Comparison of ENCODE assay signal across 29 cellular contexts in the genomic region with DNA sequence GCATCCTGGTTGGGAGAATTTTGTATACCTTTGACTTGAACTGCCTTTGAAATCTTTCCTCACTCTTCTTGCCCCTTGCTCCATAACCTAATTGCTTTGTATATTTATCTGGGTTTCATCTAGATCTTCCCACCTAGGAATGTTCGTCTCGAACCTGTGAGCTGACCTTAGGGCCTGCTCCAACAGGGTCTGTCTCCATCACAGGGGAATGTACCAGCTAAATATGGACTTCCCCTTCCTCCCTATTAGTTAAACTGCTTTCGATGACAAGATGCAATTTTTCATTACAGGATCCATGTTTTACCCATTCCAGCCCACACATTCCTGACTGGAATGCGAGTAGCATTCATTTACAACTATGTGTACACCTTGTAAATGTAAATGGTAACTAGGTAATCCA.
"Had no signal": no experiment of that assay in that cellular context is flagged by ENCODE, and none has a peak within 500 bp of the region (broad histone marks: within the 10 kb centered on the region; RNA-seq: fewer than 3 reads in every experiment).

No MANE protein-coding gene starts in this region.

- ATAC-seq: naive thymus-derived CD4-positive, alpha-beta T cell; natural killer cell; psoas muscle; right cardiac atrium; right lobe of liver; stimulated activated effector memory CD8-positive, alpha-beta T cell treated with anti-CD3 and anti-CD28 coated beads, Interleukin-12 subunit alpha, Interleukin-12 subunit beta, amount 100 ng/mL, for 72 hours; stimulated activated naive CD8-positive, alpha-beta T cell treated with anti-CD3 and anti-CD28 coated beads, Interleukin-15, amount 100 ng/mL, for 72 hours; stimulated activated naive CD8-positive, alpha-beta T cell treated with anti-CD3 and anti-CD28 coated beads, Interleukin-15, Interleukin-2, amounts not matched to agents 100 U/mL and 50 U/mL, for 24 hours had no signal

- H3K9ac ChIP-seq: neural progenitor cell, parathyroid adenoma had no signal

- H3K27ac ChIP-seq: neural progenitor cell, ovary, parathyroid adenoma, psoas muscle, right lobe of liver, sigmoid colon, suprapubic skin, testis, tibial artery, transverse colon, upper lobe of left lung, vagina had no signal

- DNase-seq: naive thymus-derived CD4-positive, alpha-beta T cell; natural killer cell; occipital lobe; ovary; posterior cingulate gyrus; psoas muscle; right cardiac atrium; right lobe of liver; sigmoid colon; small intestine; stimulated activated CD4-positive, alpha-beta T cell treated with anti-CD3 and anti-CD28 coated beads, Interleukin-15, amount 100 ng/mL, for 24 hours; stimulated activated CD4-positive, alpha-beta T cell treated with anti-CD3 and anti-CD28 coated beads, Interleukin-2, amount 100 ng/mL, for 24 hours; stimulated activated CD4-positive, alpha-beta T cell treated with anti-CD3 and anti-CD28 coated beads, Interleukin-2, amount 100 ng/mL, for 48 hours; stimulated activated CD4-positive, alpha-beta T cell treated with anti-CD3 and anti-CD28 coated beads, Interleukin-4, amount 100 ng/mL, for 24 hours; stimulated activated naive CD4-positive, alpha-beta T cell; stimulated activated naive CD8-positive, alpha-beta T cell treated with anti-CD3 and anti-CD28 coated beads, Interleukin-15, amount 100 ng/mL, for 72 hours; stimulated activated naive CD8-positive, alpha-beta T cell treated with anti-CD3 and anti-CD28 coated beads, Interleukin-15, Interleukin-2, amounts not matched to agents 100 U/mL and 50 U/mL, for 24 hours; substantia nigra; testis; tibial artery; transverse colon; upper lobe of left lung had no signal

- H3K27me3 ChIP-seq: ovary, right lobe of liver, sigmoid colon, testis, tibial artery, upper lobe of left lung, vagina had no signal

- H3K36me3 ChIP-seq: neural progenitor cell, ovary, right lobe of liver, sigmoid colon, suprapubic skin, tibial artery, transverse colon, upper lobe of left lung, vagina had no signal

- H3K4me3 ChIP-seq: neural progenitor cell, ovary, psoas muscle, right lobe of liver, sigmoid colon, suprapubic skin, testis, tibial artery, transverse colon, upper lobe of left lung, vagina had no signal

- H3K9me3 ChIP-seq: ovary, psoas muscle, right lobe of liver, sigmoid colon, suprapubic skin, testis, tibial artery, transverse colon, upper lobe of left lung, vagina had no signal

- H3K4me1 ChIP-seq: parathyroid adenoma, psoas muscle, right lobe of liver, sigmoid colon, tibial artery, transverse colon, vagina had no signal

- H3K4me1 Mint-ChIP-seq: naive thymus-derived CD4-positive, alpha-beta T cell; natural killer cell; stimulated activated effector memory CD8-positive, alpha-beta T cell treated with anti-CD3 and anti-CD28 coated beads, Interleukin-12 subunit alpha, Interleukin-12 subunit beta, amount 100 ng/mL, for 72 hours; stimulated activated naive CD8-positive, alpha-beta T cell treated with anti-CD3 and anti-CD28 coated beads, Interleukin-15, amount 100 ng/mL, for 72 hours had no signal

- H3K27ac Mint-ChIP-seq: naive thymus-derived CD4-positive, alpha-beta T cell; natural killer cell; nephron; neural progenitor cell; progenitor cell of endocrine pancreas; stimulated activated effector memory CD8-positive, alpha-beta T cell treated with anti-CD3 and anti-CD28 coated beads, Interleukin-12 subunit alpha, Interleukin-12 subunit beta, amount 100 ng/mL, for 72 hours; stimulated activated naive CD8-positive, alpha-beta T cell treated with anti-CD3 and anti-CD28 coated beads, Interleukin-15, amount 100 ng/mL, for 72 hours had no signal

- H3K36me3 Mint-ChIP-seq: naive thymus-derived CD4-positive, alpha-beta T cell; natural killer cell; neural progenitor cell; stimulated activated effector memory CD8-positive, alpha-beta T cell treated with anti-CD3 and anti-CD28 coated beads, Interleukin-12 subunit alpha, Interleukin-12 subunit beta, amount 100 ng/mL, for 72 hours had no signal

- H3K9me3 Mint-ChIP-seq: natural killer cell; nephron; neural progenitor cell; stimulated activated effector memory CD8-positive, alpha-beta T cell treated with anti-CD3 and anti-CD28 coated beads, Interleukin-12 subunit alpha, Interleukin-12 subunit beta, amount 100 ng/mL, for 72 hours; stimulated activated naive CD8-positive, alpha-beta T cell treated with anti-CD3 and anti-CD28 coated beads, Interleukin-15, amount 100 ng/mL, for 72 hours had no signal

- H3K4me3 Mint-ChIP-seq: naive thymus-derived CD4-positive, alpha-beta T cell; natural killer cell; nephron; neural progenitor cell; stimulated activated effector memory CD8-positive, alpha-beta T cell treated with anti-CD3 and anti-CD28 coated beads, Interleukin-12 subunit alpha, Interleukin-12 subunit beta, amount 100 ng/mL, for 72 hours; stimulated activated naive CD8-positive, alpha-beta T cell treated with anti-CD3 and anti-CD28 coated beads, Interleukin-15, amount 100 ng/mL, for 72 hours had no signal

- H3K4me2 ChIP-seq: neural progenitor cell had no signal
